In the genomic region with DNA sequence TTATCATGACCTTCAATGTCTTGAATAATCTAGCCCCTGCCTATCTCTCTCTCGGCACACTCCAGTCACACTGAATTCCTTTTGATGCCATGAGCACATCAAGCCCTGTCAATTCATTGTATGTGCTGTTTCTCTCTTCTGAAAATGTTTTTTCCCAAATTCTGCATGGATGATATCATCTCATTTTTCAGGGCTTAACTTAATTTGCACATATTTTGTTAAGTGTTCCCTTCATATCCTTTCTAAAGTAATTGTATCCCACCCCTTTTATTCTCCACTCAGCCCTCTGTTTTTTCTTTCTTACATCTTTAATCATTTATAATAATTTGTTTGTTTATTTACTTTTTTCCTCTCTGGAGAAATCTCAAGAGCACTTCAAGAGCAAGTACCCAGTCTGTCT, we compare ENCODE assay signal across 26 cellular contexts.
"Had no signal": no experiment of that assay in that cellular context is flagged by ENCODE, and none has a peak within 500 bp of the region (broad histone marks: within the 10 kb centered on the region; RNA-seq: fewer than 3 reads in every experiment).

No MANE protein-coding gene starts in this region.

- H3K4me1 ChIP-seq: colonic mucosa, esophagus squamous epithelium, gastrocnemius medialis, heart left ventricle, left ventricle myocardium inferior, lower lobe of right lung had no signal

- H3K27me3 ChIP-seq: colonic mucosa, esophagus squamous epithelium, gastrocnemius medialis, heart left ventricle, hepatocyte had no signal

- H2AFZ ChIP-seq: hepatocyte had no signal

- H3K4me3 ChIP-seq: colonic mucosa, esophagus squamous epithelium, gastrocnemius medialis, heart left ventricle, hepatocyte, left ventricle myocardium inferior, lower lobe of right lung, mucosa of descending colon had no signal

- H3K79me2 ChIP-seq: hepatocyte had no signal

- H3K36me3 ChIP-seq: colonic mucosa, esophagus squamous epithelium, gastrocnemius medialis, heart left ventricle, left ventricle myocardium inferior, lower lobe of right lung had no signal

- ATAC-seq: effector memory CD8-positive, alpha-beta T cell; esophagus mucosa; gastrocnemius medialis; heart left ventricle; left colon; left lobe of liver; lower lobe of right lung; mucosa of descending colon had no signal

- DNase-seq: colonic mucosa; cortex of kidney; effector CD8-positive, alpha-beta T cell; effector memory CD8-positive, alpha-beta T cell; endodermal cell; erythroblast; esophagus squamous epithelium; foreskin fibroblast; foreskin melanocyte; gastrocnemius medialis; heart left ventricle; hypothalamus; immature natural killer cell; islet precursor cell; kidney; kidney glomerular epithelial cell; left colon; left ventricle myocardium inferior; lower lobe of right lung; mesenchymal stem cell; mucosa of descending colon; naive B cell had no signal

- H3K9me3 ChIP-seq: colonic mucosa, gastrocnemius medialis had no signal

- H3K27ac ChIP-seq: colonic mucosa, epithelial cell of prostate, esophagus squamous epithelium, gastrocnemius medialis, heart left ventricle, hepatocyte, left ventricle myocardium inferior, lower lobe of right lung had no signal

- H3K4me2 ChIP-seq: hepatocyte had no signal
